13 cellular contexts compared by ENCODE assay signal in genomic region chr11:102530558-102530957, GRCh38. TPM values are rescaled to one million over a fixed set of nuclear protein-coding genes. Genes with fewer than 3 reads are reported as not detected.
DNase-seq lines count a peak whose midpoint lies in the region; ATAC-seq and TF ChIP-seq lines count a peak whose summit lies in the region.
"Had no signal": no experiment of that assay in that cellular context is flagged by ENCODE, and none has a peak within 500 bp of the region (broad histone marks: within the 10 kb centered on the region; RNA-seq: fewer than 3 reads in every experiment).

Gene MMP7, minus strand, starts transcription at chr11:102530747. Its CDS starts 47 bp downstream, at chr11:102530700.

- H3K27ac ChIP-seq in HCT116 (ENCODE audit: low read depth, low read length) (no peak within 1 kb of the TSS), RWPE1 (peak within 1 kb of the TSS; percentile 54), dorsolateral prefrontal cortex (no peak within 1 kb of the TSS)
- H3K27ac ChIP-seq: cardiac muscle cell, SK-N-MC had no signal

- POLR2A ChIA-PET in HCT116 (lab: Charles Lee) (no interaction called here), RWPE1 (lab: Yijun Ruan, JAX; ENCODE audit: low non-redundant PET) (no interaction called here)

- peak within 1 kb of the TSS; percentile 100 for H2AFZ ChIP-seq in HCT116 (ENCODE audit: low read depth, low read length, poor library complexity, severe bottlenecking)

- no peaks in the 10 kb centered on the region for H3K36me3 Mint-ChIP-seq in activated T-cell treated with anti-CD3 and anti-CD28 coated beads, Interleukin-2, amount 50 U/mL, for 72 hours (ENCODE audit: insufficient read depth in 2 of 2)

- TF ChIP-seq CTCF in AG10803 (conservative IDR thresholded peaks at IDR 0.05; ENCODE audit: low read length) (no peak), HCT116 (IDR thresholded peaks at IDR 0.05 in 2 of 3, conservative IDR thresholded peaks at IDR 0.05 in 1 of 3; ENCODE audit: borderline replicate concordance in 1 of 3, insufficient read depth in 1 of 3, low read depth in 2 of 3, low read length in 2 of 3) (no peak), RWPE1 (conservative IDR thresholded peaks at IDR 0.05; ENCODE audit: low read depth) (no peak), dorsolateral prefrontal cortex (IDR thresholded peaks at IDR 0.05 in 54 of 56, conservative IDR thresholded peaks at IDR 0.05 in 2 of 56; ENCODE audit: low read depth in 1 of 56, partially characterized antibody in 56 of 56) (no peak)

- peak; percentile 89 for ATAC-seq in HCT116
- no peak for ATAC-seq in activated T-cell treated with anti-CD3 and anti-CD28 coated beads, Interleukin-2, amount 50 U/mL, for 72 hours (replicated peaks in 1 of 2)

- peak within 1 kb of the TSS; percentile 73 for H3K4me2 ChIP-seq in HCT116 (ENCODE audit: low read length)

- H3K27me3 Mint-ChIP-seq in activated T-cell treated with anti-CD3 and anti-CD28 coated beads, Interleukin-2, amount 50 U/mL, for 72 hours (ENCODE audit: low read depth): peaks cover 7% of the 10 kb centered on the region

- peak; percentile 70 for DNase-seq in AG10803 (ENCODE audit: low read depth)
- no peak for DNase-seq in HCT116 (ENCODE audit: low read depth, low spot score)
- peak; percentile 21 for DNase-seq in RWPE1 (ENCODE audit: low spot score)
- DNase-seq in iPS-NIHi11 (ENCODE audit: low spot score): peak; percentile 35
- DNase-seq in activated T-cell treated with anti-CD3 and anti-CD28 coated beads, Interleukin-2, amount 50 U/mL, for 72 hours: no peak
- DNase-seq in A172 (ENCODE audit: low spot score): no peak
- no peak for DNase-seq in NCI-H1105 treated with DMSO at 0.1 percent for 48 hours (lab: John Stamatoyannopoulos, UW)
- no peak for DNase-seq in dorsolateral prefrontal cortex
- DNase-seq: DND-41, trophoblast cell had no signal

- no peak within 1 kb of the TSS for H3K4me3 Mint-ChIP-seq in activated T-cell treated with anti-CD3 and anti-CD28 coated beads, Interleukin-2, amount 50 U/mL, for 72 hours

- no peaks in the 10 kb centered on the region for H3K9me3 ChIP-seq in HCT116 (ENCODE audit: control insufficient read depth in 1 of 2, insufficient read depth in 1 of 2, low read depth in 1 of 2, low read length in 2 of 2)

- no peaks in the 10 kb centered on the region for H3K4me1 Mint-ChIP-seq in activated T-cell treated with anti-CD3 and anti-CD28 coated beads, Interleukin-2, amount 50 U/mL, for 72 hours (ENCODE audit: low read depth)

- CTCF ChIA-PET in HCT116 (lab: Charles Lee): no interaction called here
- CTCF ChIA-PET in RWPE1 (lab: Yijun Ruan, JAX): no interaction called here

- H3K27ac Mint-ChIP-seq in activated T-cell treated with anti-CD3 and anti-CD28 coated beads, Interleukin-2, amount 50 U/mL, for 72 hours: no peak within 1 kb of the TSS

- RAD21 ChIA-PET in HCT116 (lab: Charles Lee; ENCODE audit: low non-redundant PET in 1 of 2, low total read pairs in 2 of 2, uncharacterized antibody in 2 of 2, unreplicated experiment in 2 of 2): no interaction called here

- no peaks in the 10 kb centered on the region for H4K20me1 ChIP-seq in HCT116 (ENCODE audit: insufficient read depth)

- TF ChIP-seq POLR2A in HCT116 (IDR thresholded peaks at IDR 0.05; ENCODE audit: borderline replicate concordance, extremely low read depth, insufficient read depth, insufficient read length): no peak

- peak within 1 kb of the TSS; percentile 39 for H3K9ac ChIP-seq in HCT116 (ENCODE audit: low read length)

- no peak within 1 kb of the TSS for H3K4me3 ChIP-seq in AG10803 (ENCODE audit: low read length)
- peak within 1 kb of the TSS; percentile 12 to 46; a peak in 2 of 4 replicates for H3K4me3 ChIP-seq in HCT116 (replicated peaks in 1 of 2; ENCODE audit: low read depth in 1 of 2, low read length in 2 of 2)
- no peak within 1 kb of the TSS for H3K4me3 ChIP-seq in dorsolateral prefrontal cortex
- H3K4me3 ChIP-seq: cardiac muscle cell, SK-N-MC had no signal

- H3K36me3 ChIP-seq in HCT116 (ENCODE audit: control insufficient read depth in 1 of 2, insufficient read depth in 2 of 2, low read length in 2 of 2): no peaks in the 10 kb centered on the region
- H3K36me3 ChIP-seq: cardiac muscle cell had no signal

- peaks cover 2 to 24% of the 10 kb centered on the region in 2 experiments; a peak in 3 of 4 replicates for H3K4me1 ChIP-seq in HCT116 (ENCODE audit: control insufficient read depth in 1 of 2, insufficient read depth in 2 of 2, low read length in 2 of 2)

- H3K27me3 ChIP-seq in HCT116 (ENCODE audit: insufficient read depth, low read length) (no peaks in the 10 kb centered on the region), dorsolateral prefrontal cortex (peaks cover 0 to 4% (median 0%) of the 10 kb centered on the region in 45 donors)
- H3K27me3 ChIP-seq: cardiac muscle cell had no signal

- no peak for TF ChIP-seq RAD21 in HCT116 (IDR thresholded peaks at IDR 0.05; ENCODE audit: low read depth)

- BruUV-seq in HCT116 (replicated peaks; lab: Mats Ljungman, UMichigan): no TSS peak

- H3K9me2 ChIP-seq in HCT116 (ENCODE audit: insufficient read depth): no peaks in the 10 kb centered on the region

- H3K9me3 Mint-ChIP-seq in activated T-cell treated with anti-CD3 and anti-CD28 coated beads, Interleukin-2, amount 50 U/mL, for 72 hours: no peaks in the 10 kb centered on the region

- intact Hi-C loops in HCT116 (cut with micrococcal nuclease) (no loop called here), dorsolateral prefrontal cortex (cut with DNase I) (no loop called here)

- H3K79me2 ChIP-seq in HCT116 (ENCODE audit: insufficient read depth, low read length): no peaks in the 10 kb centered on the region

TF ChIP-seq in HCT116, 20 proteins besides CTCF, POLR2A, EP300 and RAD21:
- TF ChIP-seq SRF (IDR thresholded peaks at IDR 0.05; ENCODE audit: low read depth) (no peak), FOSL1 (IDR thresholded peaks at IDR 0.05; ENCODE audit: low read depth) (no peak), TCF7L2 (IDR thresholded peaks at IDR 0.05; ENCODE audit: borderline replicate concordance, extremely low read depth, insufficient read depth, insufficient read length) (no peak), JUND (IDR thresholded peaks at IDR 0.05) (no peak), POLR2AphosphoS5 (IDR thresholded peaks at IDR 0.05; ENCODE audit: low read depth, low read length) (0 out of 2 replicates have a peak, but pooled peaks have one; percentile 20), REST (IDR thresholded peaks at IDR 0.05; ENCODE audit: low read depth) (no peak), CBX3 (IDR thresholded peaks at IDR 0.05; ENCODE audit: low read depth) (peak; percentile 36; the same call in 1 of the 2 replicates), EZH2 (IDR thresholded peaks at IDR 0.05) (no peak), MAX (IDR thresholded peaks at IDR 0.05) (peak; percentile 42), SIN3A (IDR thresholded peaks at IDR 0.05; ENCODE audit: low read depth) (no peak), ZNF274 (IDR thresholded peaks at IDR 0.05; ENCODE audit: low read depth, low read length) (no peak)

RNA-seq across cellular contexts. Expression of gene MMP7, which starts in this region (rescaled TPM):
- total RNA-seq in HCT116 (2021; ENCODE audit: unreplicated experiment) (0.61 TPM), dorsolateral prefrontal cortex (under 1 TPM in 1 of 120 experiments, not detected in 119; 0.81 TPM)
- 0.39 and 1.0 TPM in 2 replicates for polyA plus RNA-seq in HCT116 (2012)
- total RNA-seq in activated T-cell treated with anti-CD3 and anti-CD28 coated beads, Interleukin-2, amount 50 U/mL, for 72 hours: not detected
- total RNA-seq in A172 (2014; rRNA removed; shearing (Covaris generic)): 0.28 TPM in 1 of 2 replicates, not detected in the other
- total RNA-seq: cardiac muscle cell, osteocyte had no signal
- polyA plus RNA-seq: cardiac muscle cell had no signal

Comparison
In these comparisons a context has a peak if more than half of its experiments do, and no peak if none do; other contexts are left out.
1. DNase-seq: peak in AG10803 (single experiment), RWPE1 (single experiment) and iPS-NIHi11 (single experiment); none in HCT116 (single experiment), activated T-cell treated with anti-CD3 and anti-CD28 coated beads, Interleukin-2, amount 50 U/mL, for 72 hours (0 of 2), A172 (single experiment), NCI-H1105 treated with DMSO at 0.1 percent for 48 hours (single experiment) and dorsolateral prefrontal cortex (0 of 10).
2. H3K4me3 ChIP-seq: peak in HCT116 (2 of 2); none in AG10803 (single experiment) and dorsolateral prefrontal cortex (0 of 59).